ENCODE assay signal across 1 cellular context in the genomic region with DNA sequence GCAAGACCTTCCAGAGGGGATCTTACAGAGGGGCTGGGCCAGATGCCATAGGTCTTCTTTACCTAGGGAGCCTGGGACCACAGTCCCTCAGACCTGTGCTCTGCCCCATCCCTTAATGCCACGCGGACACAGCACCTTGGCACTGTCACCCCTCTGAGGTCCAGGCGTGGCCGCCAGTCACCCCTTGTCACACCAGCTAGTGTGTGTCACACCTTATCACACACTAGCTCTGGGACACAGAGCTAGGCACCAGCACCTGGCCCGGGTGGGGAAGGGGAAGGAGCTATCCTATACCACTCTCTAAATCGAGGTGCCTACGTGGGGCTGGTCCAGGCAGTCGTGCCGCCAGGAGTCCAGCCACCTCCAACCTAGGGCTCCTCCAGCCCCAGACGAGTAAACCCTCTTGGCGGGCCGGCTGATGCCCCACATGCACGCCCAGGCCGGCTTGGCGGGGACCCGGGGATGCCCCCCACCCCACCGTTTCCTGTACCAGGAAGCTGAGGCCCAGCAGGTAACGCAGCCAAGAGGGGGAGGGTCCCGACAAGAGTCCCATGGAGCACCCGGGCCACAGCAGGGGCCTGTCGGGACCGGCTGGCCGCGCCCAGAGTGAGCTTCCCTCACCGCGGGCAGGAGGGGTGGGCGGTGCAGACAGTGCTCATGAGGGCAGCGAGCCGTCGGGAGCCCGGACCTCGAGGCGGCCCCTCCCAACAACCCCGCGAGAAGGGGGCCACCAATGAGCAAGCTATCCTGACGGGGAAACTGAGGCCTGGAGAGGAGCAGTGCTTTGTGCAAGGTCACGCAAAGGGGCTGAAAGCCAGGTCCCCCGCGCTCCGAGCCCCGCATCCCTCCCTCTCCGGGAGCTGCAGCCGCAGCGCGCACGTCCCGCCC.
TF ChIP-seq lines count a peak whose summit lies in the region.

No MANE protein-coding gene starts in this region.

TF ChIP-seq in HepG2, 621 proteins besides CTCF, POLR2A, EP300 and RAD21 (continued from another document):
- TF ChIP-seq, protein P1, sequence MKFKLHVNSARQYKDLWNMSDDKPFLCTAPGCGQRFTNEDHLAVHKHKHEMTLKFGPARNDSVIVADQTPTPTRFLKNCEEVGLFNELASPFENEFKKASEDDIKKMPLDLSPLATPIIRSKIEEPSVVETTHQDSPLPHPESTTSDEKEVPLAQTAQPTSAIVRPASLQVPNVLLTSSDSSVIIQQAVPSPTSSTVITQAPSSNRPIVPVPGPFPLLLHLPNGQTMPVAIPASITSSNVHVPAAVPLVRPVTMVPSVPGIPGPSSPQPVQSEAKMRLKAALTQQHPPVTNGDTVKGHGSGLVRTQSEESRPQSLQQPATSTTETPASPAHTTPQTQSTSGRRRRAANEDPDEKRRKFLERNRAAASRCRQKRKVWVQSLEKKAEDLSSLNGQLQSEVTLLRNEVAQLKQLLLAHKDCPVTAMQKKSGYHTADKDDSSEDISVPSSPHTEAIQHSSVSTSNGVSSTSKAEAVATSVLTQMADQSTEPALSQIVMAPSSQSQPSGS (CRISPR knock-in tag; IDR thresholded peaks at IDR 0.05), result no peak
- TF ChIP-seq JDP2 (CRISPR knock-in tag; IDR thresholded peaks at IDR 0.05; ENCODE audit: borderline replicate concordance), result no peak
- no peak for TF ChIP-seq KDM3A (CRISPR knock-in tag; IDR thresholded peaks at IDR 0.05; ENCODE audit: low read depth)
- peak; percentile 48 for TF ChIP-seq IKZF4 (CRISPR knock-in tag; IDR thresholded peaks at IDR 0.05; ENCODE audit: borderline replicate concordance, low read depth, not compliant biosample characterization)
- no peak for TF ChIP-seq NCOA2 (CRISPR knock-in tag; IDR thresholded peaks at IDR 0.05)
TF ChIP-seq in HepG2: peak in this region for 29.
